Comparison of ENCODE assay signal across 25 cellular contexts in the genomic region with DNA sequence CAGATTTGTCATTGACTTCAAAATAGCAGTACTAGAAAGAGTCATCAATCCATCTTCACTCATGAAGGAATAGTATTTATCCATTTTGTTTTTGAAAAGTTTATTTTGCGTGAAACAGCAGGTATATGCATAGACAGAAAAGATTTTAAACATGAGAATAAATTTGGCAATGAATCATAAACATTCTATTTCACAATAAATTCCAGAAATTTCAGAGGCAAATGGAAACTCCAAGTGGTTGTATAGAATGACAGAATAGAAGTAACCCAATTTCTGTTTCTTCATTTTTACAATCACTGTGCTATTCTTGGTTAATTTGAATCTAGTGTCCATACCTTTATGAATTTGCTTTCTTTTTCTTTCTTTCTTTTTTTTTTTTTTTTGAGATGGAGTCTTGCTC.
DNase-seq lines count a peak whose midpoint lies in the region; ATAC-seq and TF ChIP-seq lines count a peak whose summit lies in the region.
"Had no signal": no experiment of that assay in that cellular context is flagged by ENCODE, and none has a peak within 500 bp of the region (broad histone marks: within the 10 kb centered on the region; RNA-seq: fewer than 3 reads in every experiment).

No MANE protein-coding gene starts in this region.

- no peak overlapping the region for H3K14ac ChIP-seq in mesenchymal stem cell (ENCODE audit: low read length in 2 of 2)

- TF ChIP-seq CTCF in suprapubic skin (IDR thresholded peaks at IDR 0.05) = no peak

- H3K4me3 ChIP-seq in adipocyte (ENCODE audit: low read length) (no peak overlapping the region), mesenchymal stem cell (ENCODE audit: insufficient read depth in 1 of 2, low read depth in 1 of 2, low read length in 2 of 2) (no peak overlapping the region), suprapubic skin (no peak overlapping the region)
- H3K4me3 ChIP-seq: BLaER1, GM12878 had no signal

- H3K27me3 ChIP-seq in adipocyte (replicated peaks; ENCODE audit: control insufficient read depth, insufficient read depth, low read length) (no peaks in the 10 kb centered on the region), mesenchymal stem cell (ENCODE audit: control insufficient read depth in 1 of 2, insufficient read depth in 1 of 2, low read length in 2 of 2) (no peaks in the 10 kb centered on the region), suprapubic skin (no peaks in the 10 kb centered on the region)
- H3K27me3 ChIP-seq: BE2C, BLaER1 had no signal

- H3K9ac ChIP-seq in adipocyte (ENCODE audit: low read length) = no peak overlapping the region
- H3K9ac ChIP-seq in mesenchymal stem cell (ENCODE audit: low read length) = no peak overlapping the region
- H3K9ac ChIP-seq: BLaER1 had no signal

- WGBS in mesenchymal stem cell = no CpG with 5 or more reads among the region's 1 CpG
- WGBS in suprapubic skin = 1% methylated on average over 1 of the region's 1 CpG

- peak; percentile 7 for DNase-seq in HCEC 1CT
- DNase-seq in adipocyte (ENCODE audit: low read depth) = peak; percentile 73
- peak; percentile 31 for DNase-seq in fibroblast of gingiva (ENCODE audit: low read depth)
- DNase-seq in iris pigment epithelial cell (ENCODE audit: low read depth) = peak; percentile 49
- no peak for DNase-seq in mesenchymal stem cell
- no peak for DNase-seq in MV-4-11 (lab: John Stamatoyannopoulos, UW)
- no peak for DNase-seq in sciatic nerve (ENCODE audit: low spot score)
- DNase-seq in suprapubic skin (ENCODE audit: low spot score in 2 of 2) = no peak
- DNase-seq: 8988T; ACHN; BE2C; C1 segment of cervical spinal cord; CD4-positive, alpha-beta memory T cell; CD4-positive, CD25-positive, alpha-beta regulatory T cell; CD8-positive, alpha-beta memory T cell; COR-L47; DMS 273 treated with DMSO at 0.1 percent for 48 hours; DMS153; DMS53; DMS79; DND-41; EL; GDM1 had no signal

- H3K4me1 ChIP-seq in adipocyte (ENCODE audit: control insufficient read depth, insufficient read depth, low read length) (peaks cover 10% of the 10 kb centered on the region), mesenchymal stem cell (ENCODE audit: control insufficient read depth, insufficient read depth, low read depth, low read length) (peaks cover 2% of the 10 kb centered on the region), suprapubic skin (no peaks in the 10 kb centered on the region)
- H3K4me1 ChIP-seq: BE2C, BLaER1 had no signal

- no peak overlapping the region for H2AK5ac ChIP-seq in mesenchymal stem cell (ENCODE audit: low read length, severe bottlenecking)

- no peak overlapping the region for H2BK12ac ChIP-seq in mesenchymal stem cell (ENCODE audit: low read length in 2 of 2)

- H3K79me1 ChIP-seq in mesenchymal stem cell (replicated peaks; ENCODE audit: low read length, poor library complexity, severe bottlenecking) = no peaks in the 10 kb centered on the region

- no peak for ATAC-seq in sciatic nerve
- ATAC-seq: GM12878 had no signal

- intact Hi-C loops in sciatic nerve (cut with DNase I) = no loop called here

- H3K23ac ChIP-seq in mesenchymal stem cell (ENCODE audit: low read length in 2 of 2) = no peak overlapping the region

- H2BK15ac ChIP-seq in mesenchymal stem cell (ENCODE audit: low read depth, poor library complexity, severe bottlenecking) = no peak overlapping the region

- H3K36me3 ChIP-seq in adipocyte (ENCODE audit: control insufficient read depth, insufficient read depth, low read length, severe bottlenecking) (no peaks in the 10 kb centered on the region), mesenchymal stem cell (ENCODE audit: control insufficient read depth in 1 of 2, insufficient read depth in 2 of 2, low read depth in 1 of 2, low read length in 2 of 2) (no peaks in the 10 kb centered on the region), suprapubic skin (no peaks in the 10 kb centered on the region)
- H3K36me3 ChIP-seq: BE2C, BLaER1 had no signal

- no peak for TF ChIP-seq EP300 in suprapubic skin (IDR thresholded peaks at IDR 0.05)

- H3K4me2 ChIP-seq in mesenchymal stem cell (ENCODE audit: low read length, poor library complexity, severe bottlenecking) = no peak overlapping the region
- H3K4me2 ChIP-seq: BLaER1 had no signal

- no peak overlapping the region for H3K4ac ChIP-seq in mesenchymal stem cell (ENCODE audit: low read depth in 1 of 2, low read length in 2 of 2)

- no peak overlapping the region for H4K91ac ChIP-seq in mesenchymal stem cell (ENCODE audit: low read length)

- no peak overlapping the region for H2AFZ ChIP-seq in mesenchymal stem cell (ENCODE audit: low read depth, low read length)

- no peak overlapping the region for H2BK120ac ChIP-seq in mesenchymal stem cell (ENCODE audit: low read depth, low read length)

- H4K8ac ChIP-seq in mesenchymal stem cell (ENCODE audit: low read length) = no peak overlapping the region

- no peak for TF ChIP-seq POLR2A in suprapubic skin (IDR thresholded peaks at IDR 0.05)

- H3K18ac ChIP-seq in mesenchymal stem cell (ENCODE audit: low read depth in 1 of 2, low read length in 2 of 2) = no peak overlapping the region

- H3K27ac ChIP-seq in mesenchymal stem cell (ENCODE audit: low read length, poor library complexity, severe bottlenecking) (no peak overlapping the region), suprapubic skin (no peak overlapping the region)
- H3K27ac ChIP-seq: BLaER1 had no signal

- peaks cover 11% of the 10 kb centered on the region for H3K9me3 ChIP-seq in adipocyte (ENCODE audit: control insufficient read depth, low read length)
- peaks cover 13% of the 10 kb centered on the region for H3K9me3 ChIP-seq in mesenchymal stem cell (ENCODE audit: control insufficient read depth, low read length)
- no peaks in the 10 kb centered on the region for H3K9me3 ChIP-seq in suprapubic skin
- H3K9me3 ChIP-seq: BE2C had no signal

- H2BK5ac ChIP-seq in mesenchymal stem cell (ENCODE audit: low read depth, low read length, poor library complexity, severe bottlenecking) = no peak overlapping the region

Comparison
In these comparisons a context has a peak if more than half of its experiments do, and no peak if none do; other contexts are left out.
1. DNase-seq: peak in HCEC 1CT (single experiment), adipocyte (single experiment), fibroblast of gingiva (single experiment) and iris pigment epithelial cell (single experiment); none in mesenchymal stem cell (single experiment), MV-4-11 (single experiment), sciatic nerve (single experiment) and suprapubic skin (0 of 2).